1 cellular context compared by ENCODE assay signal in genomic region chr7:129189661-129190310, GRCh38.
TF ChIP-seq lines count a peak whose summit lies in the region.

No MANE protein-coding gene starts in this region.

TF ChIP-seq in A549, 52 proteins besides CTCF, POLR2A, EP300 and RAD21 (continued from another document):
- TF ChIP-seq ELK1 (IDR thresholded peaks at IDR 0.05; ENCODE audit: low read depth, low read length) (no peak), NFE2L2 (conservative IDR thresholded peaks at IDR 0.05; ENCODE audit: low read length) (no peak), NR3C1 (IDR thresholded peaks at IDR 0.05) (no peak), HOXB13 (CRISPR knock-in tag; IDR thresholded peaks at IDR 0.05; ENCODE audit: low read depth) (no peak), ZSCAN20 (CRISPR knock-in tag; IDR thresholded peaks at IDR 0.05) (no peak), CBX8 (IDR thresholded peaks at IDR 0.05) (no peak), KDM5A (IDR thresholded peaks at IDR 0.05) (no peak)
